7 cellular contexts compared by ENCODE assay signal in genomic region chr2:73696975-73697374, GRCh38. TPM values are rescaled to one million over a fixed set of nuclear protein-coding genes. Genes with fewer than 3 reads are reported as not detected.
"Had no signal": no experiment of that assay in that cellular context is flagged by ENCODE, and none has a peak within 500 bp of the region (broad histone marks: within the 10 kb centered on the region; RNA-seq: fewer than 3 reads in every experiment).

No MANE protein-coding gene starts in this region.

RNA-seq across cellular contexts. Expression of gene NAT8, which starts 54.8 kb away (rescaled TPM):
- total RNA-seq: GM23248, GM23338, H1, H4, H7, H9, HFFc6 had no signal
- polyA plus RNA-seq: GM23248, GM23338, H1 had no signal
